Comparison of ENCODE assay signal across 24 cellular contexts in genomic region chr5:22621084-22621483, GRCh38.
DNase-seq lines count a peak whose midpoint lies in the region; ATAC-seq, FAIRE-seq and TF ChIP-seq lines count a peak whose summit lies in the region.
"Had no signal": no experiment of that assay in that cellular context is flagged by ENCODE, and none has a peak within 500 bp of the region (broad histone marks: within the 10 kb centered on the region; RNA-seq: fewer than 3 reads in every experiment).

No MANE protein-coding gene starts in this region.

- CTCF ChIA-PET in endothelial cell of umbilical vein (lab: Charles Lee) (no interaction called here), Caco-2 (lab: Charles Lee) (no interaction called here)

- no peak overlapping the region for H3K4me3 Mint-ChIP-seq in endothelial cell (ENCODE audit: unreplicated experiment)
- no peak overlapping the region for H3K4me3 Mint-ChIP-seq in Caco-2 (ENCODE audit: unreplicated experiment)
- no peak overlapping the region for H3K4me3 Mint-ChIP-seq in activated T-cell treated with anti-CD3 and anti-CD28 coated beads, Interleukin-2, amount 50 U/mL, for 72 hours
- H3K4me3 Mint-ChIP-seq: CD4-positive, alpha-beta memory T cell had no signal

- H3K4me1 Mint-ChIP-seq in endothelial cell (ENCODE audit: unreplicated experiment) (no peaks in the 10 kb centered on the region), Caco-2 (ENCODE audit: low read depth, unreplicated experiment) (no peaks in the 10 kb centered on the region)
- H3K4me1 Mint-ChIP-seq in activated T-cell treated with anti-CD3 and anti-CD28 coated beads, Interleukin-2, amount 50 U/mL, for 72 hours (ENCODE audit: low read depth), result no peaks in the 10 kb centered on the region
- H3K4me1 Mint-ChIP-seq: CD4-positive, alpha-beta memory T cell had no signal

- no peaks in the 10 kb centered on the region for H3K9me1 ChIP-seq in endothelial cell of umbilical vein (replicated peaks; ENCODE audit: control insufficient read depth, extremely low read depth, insufficient read depth, low read length)

- no peak overlapping the region for H3K56ac ChIP-seq in mesendoderm (ENCODE audit: low read length)

- no peaks in the 10 kb centered on the region for H3K79me1 ChIP-seq in mesendoderm (ENCODE audit: low read length)

- DNase-seq in endothelial cell of umbilical vein (ENCODE audit: low read depth, low spot score) (no peak), mesendoderm (peak; percentile 47), endothelial cell (ENCODE audit: low spot score) (no peak), Caco-2 (no peak)
- DNase-seq in effector memory CD4-positive, alpha-beta T cell, result no peak
- no peak for DNase-seq in activated T-cell treated with anti-CD3 and anti-CD28 coated beads, Interleukin-2, amount 50 U/mL, for 72 hours
- DNase-seq: AML-193; CD4-positive, alpha-beta memory T cell; COR-L47; EL; GDM1; NCI-H1048; NCI-H1417; NCI-H1694; NCI-H2029 treated with DMSO at 0.1 percent for 48 hours; NCI-H446 treated with DMSO at 0.1 percent for 48 hours; NCI-H526 treated with DMSO at 0.1 percent for 48 hours; Right ventricle myocardium superior; RPMI8226 had no signal

- H3K4me3 ChIP-seq in HUES48 (ENCODE audit: low read depth, low read length), result peak overlapping the region; percentile 14; the same call in 1 of the 2 replicates
- H3K4me3 ChIP-seq in endothelial cell of umbilical vein (replicated peaks in 1 of 3; ENCODE audit: insufficient read depth in 1 of 3, low read depth in 1 of 3, low read length in 3 of 3), result no peak overlapping the region
- no peak overlapping the region for H3K4me3 ChIP-seq in mesendoderm (ENCODE audit: low read length)
- H3K4me3 ChIP-seq in effector memory CD4-positive, alpha-beta T cell (ENCODE audit: insufficient read depth, low read depth, low read length, poor library complexity, severe bottlenecking), result no peak overlapping the region
- H3K4me3 ChIP-seq in Caco-2 (ENCODE audit: low read depth, low read length), result no peak overlapping the region
- H3K4me3 ChIP-seq: A549; BLaER1 treated with 17β-estradiol and CSF1 and Interleukin-3, amounts not matched to agents 10 nM and 100 nM; GM12878; SJSA1 had no signal

- intact Hi-C loops in endothelial cell of umbilical vein (cut with micrococcal nuclease), result no loop called here
- intact Hi-C loops in Caco-2 (cut with micrococcal nuclease; ENCODE audit: unreplicated experiment), result no loop called here

- H3K27ac Mint-ChIP-seq in endothelial cell (ENCODE audit: unreplicated experiment) (no peak overlapping the region), Caco-2 (ENCODE audit: unreplicated experiment) (no peak overlapping the region)
- no peak overlapping the region for H3K27ac Mint-ChIP-seq in activated T-cell treated with anti-CD3 and anti-CD28 coated beads, Interleukin-2, amount 50 U/mL, for 72 hours
- H3K27ac Mint-ChIP-seq: CD4-positive, alpha-beta memory T cell had no signal

- no peak overlapping the region for H4K5ac ChIP-seq in mesendoderm (ENCODE audit: low read length)

- H2AFZ ChIP-seq in endothelial cell of umbilical vein (ENCODE audit: low read depth, low read length), result peak overlapping the region; percentile 21

- H3K27me3 ChIP-seq in HUES48 (ENCODE audit: control insufficient read depth, insufficient read depth, low read length), result no peaks in the 10 kb centered on the region
- no peaks in the 10 kb centered on the region for H3K27me3 ChIP-seq in endothelial cell of umbilical vein (ENCODE audit: control insufficient read depth in 2 of 2, insufficient read depth in 2 of 2, low read length in 2 of 2)
- no peaks in the 10 kb centered on the region for H3K27me3 ChIP-seq in mesendoderm (ENCODE audit: insufficient read depth, low read length, poor library complexity)
- H3K27me3 ChIP-seq in effector memory CD4-positive, alpha-beta T cell (replicated peaks; ENCODE audit: control insufficient read depth, insufficient read depth, low read length, poor library complexity, severe bottlenecking), result no peaks in the 10 kb centered on the region
- no peaks in the 10 kb centered on the region for H3K27me3 ChIP-seq in Caco-2 (replicated peaks; ENCODE audit: control insufficient read depth, insufficient read depth, low read length)
- H3K27me3 ChIP-seq: BLaER1 treated with 17β-estradiol and CSF1 and Interleukin-3, amounts not matched to agents 10 nM and 100 nM; SJSA1 had no signal

- H3K4me2 ChIP-seq in endothelial cell of umbilical vein (ENCODE audit: insufficient read depth, low read length) (no peak overlapping the region), mesendoderm (ENCODE audit: low read length) (no peak overlapping the region)
- H3K4me2 ChIP-seq: A549; BLaER1 treated with 17β-estradiol and CSF1 and Interleukin-3, amounts not matched to agents 10 nM and 100 nM had no signal

- no peaks in the 10 kb centered on the region for H3K9me3 ChIP-seq in HUES48 (ENCODE audit: control insufficient read depth, insufficient read depth, low read length)
- H3K9me3 ChIP-seq in endothelial cell of umbilical vein (replicated peaks; ENCODE audit: control insufficient read depth, insufficient read depth, low read length), result no peaks in the 10 kb centered on the region
- no peaks in the 10 kb centered on the region for H3K9me3 ChIP-seq in effector memory CD4-positive, alpha-beta T cell (ENCODE audit: control insufficient read depth, low read length)
- H3K9me3 ChIP-seq in Caco-2, result no peaks in the 10 kb centered on the region
- H3K9me3 ChIP-seq: SJSA1 had no signal

- H3K36me3 ChIP-seq in HUES48 (ENCODE audit: control insufficient read depth, insufficient read depth, low read length), result no peaks in the 10 kb centered on the region
- no peaks in the 10 kb centered on the region for H3K36me3 ChIP-seq in endothelial cell of umbilical vein (ENCODE audit: control insufficient read depth in 2 of 2, extremely low read depth in 1 of 2, insufficient read depth in 2 of 2, low read length in 2 of 2)
- H3K36me3 ChIP-seq in mesendoderm (ENCODE audit: control insufficient read depth, insufficient read depth, low read length), result no peaks in the 10 kb centered on the region
- H3K36me3 ChIP-seq in effector memory CD4-positive, alpha-beta T cell (ENCODE audit: control insufficient read depth, insufficient read depth, low read length), result no peaks in the 10 kb centered on the region
- H3K36me3 ChIP-seq in Caco-2 (ENCODE audit: control insufficient read depth, insufficient read depth, low read length), result no peaks in the 10 kb centered on the region
- H3K36me3 ChIP-seq: BLaER1 treated with 17β-estradiol and CSF1 and Interleukin-3, amounts not matched to agents 10 nM and 100 nM; SJSA1 had no signal

- H3K18ac ChIP-seq in mesendoderm (ENCODE audit: low read length), result no peak overlapping the region

- H3K9me3 Mint-ChIP-seq in endothelial cell (ENCODE audit: unreplicated experiment) (no peaks in the 10 kb centered on the region), Caco-2 (ENCODE audit: unreplicated experiment) (no peaks in the 10 kb centered on the region)
- H3K9me3 Mint-ChIP-seq in activated T-cell treated with anti-CD3 and anti-CD28 coated beads, Interleukin-2, amount 50 U/mL, for 72 hours, result peaks cover 2 to 15% of the 10 kb centered on the region in 2 donors

- peak overlapping the region; percentile 39 for H3K27ac ChIP-seq in HUES48 (ENCODE audit: low read depth, low read length)
- H3K27ac ChIP-seq in endothelial cell of umbilical vein (ENCODE audit: insufficient read depth, low read depth, low read length), result no peak overlapping the region
- no peak overlapping the region for H3K27ac ChIP-seq in mesendoderm (ENCODE audit: low read depth, low read length)
- no peak overlapping the region for H3K27ac ChIP-seq in effector memory CD4-positive, alpha-beta T cell (ENCODE audit: insufficient read depth, low read length, poor library complexity, severe bottlenecking)
- H3K27ac ChIP-seq: A549; BLaER1 treated with 17β-estradiol and CSF1 and Interleukin-3, amounts not matched to agents 10 nM and 100 nM; SJSA1 had no signal

- no peak for FAIRE-seq in endothelial cell of umbilical vein (lab: Jason Lieb, UNC)
- FAIRE-seq: A549, GM12878 had no signal

- POLR2A ChIA-PET in endothelial cell of umbilical vein (lab: Charles Lee), result no interaction called here
- POLR2A ChIA-PET in Caco-2 (lab: Charles Lee), result no interaction called here

- no peak overlapping the region for H2AK5ac ChIP-seq in mesendoderm (ENCODE audit: low read length)

- no peak overlapping the region for H2BK5ac ChIP-seq in mesendoderm (ENCODE audit: low read length)

- no peak overlapping the region for H3K4ac ChIP-seq in mesendoderm (ENCODE audit: low read depth, low read length)

- H4K20me1 ChIP-seq in endothelial cell of umbilical vein (replicated peaks; ENCODE audit: control insufficient read depth, extremely low read depth, insufficient read depth, low read length), result no peaks in the 10 kb centered on the region
- H4K20me1 ChIP-seq: BLaER1 treated with 17β-estradiol and CSF1 and Interleukin-3, amounts not matched to agents 10 nM and 100 nM had no signal

- H3K4me1 ChIP-seq in HUES48 (ENCODE audit: control insufficient read depth, insufficient read depth, low read length), result peaks cover 29% of the 10 kb centered on the region
- peaks cover 4% of the 10 kb centered on the region for H3K4me1 ChIP-seq in endothelial cell of umbilical vein (ENCODE audit: control insufficient read depth, extremely low read depth, insufficient read depth, low read length)
- H3K4me1 ChIP-seq in mesendoderm (ENCODE audit: control insufficient read depth, low read depth, low read length), result no peaks in the 10 kb centered on the region
- no peaks in the 10 kb centered on the region for H3K4me1 ChIP-seq in effector memory CD4-positive, alpha-beta T cell (ENCODE audit: control insufficient read depth, insufficient read depth, low read length, poor library complexity, severe bottlenecking)
- H3K4me1 ChIP-seq in Caco-2, result no peaks in the 10 kb centered on the region
- H3K4me1 ChIP-seq: A549; BLaER1 treated with 17β-estradiol and CSF1 and Interleukin-3, amounts not matched to agents 10 nM and 100 nM; SJSA1 had no signal

- no peak for TF ChIP-seq POLR2A in endothelial cell of umbilical vein (IDR thresholded peaks at IDR 0.05; ENCODE audit: low read depth, low read length)

- H2BK15ac ChIP-seq in mesendoderm (replicated peaks; ENCODE audit: low read depth), result no peak overlapping the region

- no peaks in the 10 kb centered on the region for H3K27me3 Mint-ChIP-seq in endothelial cell (ENCODE audit: unreplicated experiment)
- no peaks in the 10 kb centered on the region for H3K27me3 Mint-ChIP-seq in Caco-2 (ENCODE audit: insufficient read depth, unreplicated experiment)
- no peaks in the 10 kb centered on the region for H3K27me3 Mint-ChIP-seq in activated T-cell treated with anti-CD3 and anti-CD28 coated beads, Interleukin-2, amount 50 U/mL, for 72 hours (ENCODE audit: low read depth)
- H3K27me3 Mint-ChIP-seq: CD4-positive, alpha-beta memory T cell had no signal

- H3K79me2 ChIP-seq in endothelial cell of umbilical vein (ENCODE audit: control insufficient read depth, insufficient read depth, low read length) (no peaks in the 10 kb centered on the region), mesendoderm (ENCODE audit: control insufficient read depth, insufficient read depth, low read length) (no peaks in the 10 kb centered on the region)

- no TSS peak for BruUV-seq in endothelial cell of umbilical vein (replicated peaks; lab: Mats Ljungman, UMichigan)
- BruUV-seq in Caco-2 (replicated peaks; lab: Mats Ljungman, UMichigan), result no TSS peak

- dilution Hi-C loops in endothelial cell of umbilical vein (cut with MboI; ENCODE audit: extremely low pct_ligation_motif_present, low sequenced_read_pairs), result no loop called here

- H3K36me3 Mint-ChIP-seq in endothelial cell (ENCODE audit: low read depth, unreplicated experiment) (no peaks in the 10 kb centered on the region), Caco-2 (ENCODE audit: insufficient read depth, unreplicated experiment) (no peaks in the 10 kb centered on the region)
- no peaks in the 10 kb centered on the region for H3K36me3 Mint-ChIP-seq in activated T-cell treated with anti-CD3 and anti-CD28 coated beads, Interleukin-2, amount 50 U/mL, for 72 hours (ENCODE audit: insufficient read depth in 2 of 2)
- H3K36me3 Mint-ChIP-seq: CD4-positive, alpha-beta memory T cell had no signal

- H3K9ac ChIP-seq in HUES48 (ENCODE audit: low read depth, low read length) (no peak overlapping the region), endothelial cell of umbilical vein (replicated peaks; ENCODE audit: extremely low read depth, insufficient read depth, low read length) (no peak overlapping the region), mesendoderm (ENCODE audit: low read length) (no peak overlapping the region)
- H3K9ac ChIP-seq: BLaER1 treated with 17β-estradiol and CSF1 and Interleukin-3, amounts not matched to agents 10 nM and 100 nM had no signal

- WGBS in mesendoderm (ENCODE audit: extremely low coverage, insufficient coverage, low lambda C conversion rate), result no CpG with 5 or more reads among the region's 2 CpGs

- H3K23ac ChIP-seq in mesendoderm (ENCODE audit: low read length), result no peak overlapping the region

- no peak for ATAC-seq in activated T-cell treated with anti-CD3 and anti-CD28 coated beads, Interleukin-2, amount 50 U/mL, for 72 hours (replicated peaks in 1 of 2)
- ATAC-seq: A549, GM12878 had no signal

- no peak for TF ChIP-seq CTCF in endothelial cell of umbilical vein (IDR thresholded peaks at IDR 0.05; ENCODE audit: extremely low read depth in 1 of 2, insufficient read depth in 1 of 2, low read depth in 1 of 2, low read length in 2 of 2)
- TF ChIP-seq CTCF in endothelial cell (IDR thresholded peaks at IDR 0.05; ENCODE audit: unreplicated experiment), result no peak
- no peak for TF ChIP-seq CTCF in Caco-2 (IDR thresholded peaks at IDR 0.05; ENCODE audit: insufficient read depth in 1 of 2, low read depth in 1 of 2, low read length in 1 of 2, severe bottlenecking in 1 of 2, unreplicated experiment in 1 of 2)

- no peak overlapping the region for H4K8ac ChIP-seq in mesendoderm (ENCODE audit: low read depth, low read length)

- H2BK120ac ChIP-seq in mesendoderm (ENCODE audit: low read depth, low read length), result no peak overlapping the region
